Comparison of ENCODE assay signal across 12 cellular contexts in the genomic region with DNA sequence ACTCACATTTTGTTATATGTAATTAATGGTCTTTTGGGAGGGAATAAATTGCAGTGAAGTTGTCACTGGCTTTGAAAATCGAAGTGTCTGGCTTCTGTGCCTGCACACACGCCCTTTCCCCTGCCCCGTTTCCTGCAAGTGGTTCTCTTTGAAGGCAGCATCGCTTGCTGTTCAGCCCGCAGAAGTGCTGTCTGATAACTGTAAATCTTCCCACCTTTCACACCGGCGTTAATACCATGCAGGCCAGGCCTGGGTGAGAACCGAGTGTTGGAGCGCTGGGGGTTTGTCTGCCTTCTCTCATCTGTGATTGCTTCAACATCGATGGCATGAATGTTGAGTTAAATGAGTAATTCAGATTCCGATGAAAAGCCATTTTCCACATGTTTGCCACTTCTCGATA. TPM values are rescaled to one million over a fixed set of nuclear protein-coding genes. Genes with fewer than 3 reads are reported as not detected.
DNase-seq lines count a peak whose midpoint lies in the region; ATAC-seq and TF ChIP-seq lines count a peak whose summit lies in the region.
"Had no signal": no experiment of that assay in that cellular context is flagged by ENCODE, and none has a peak within 500 bp of the region (broad histone marks: within the 10 kb centered on the region; RNA-seq: fewer than 3 reads in every experiment).

No MANE protein-coding gene starts in this region.

- CTCF ChIA-PET in WTC11 (lab: Charles Lee): interaction anchor here (0.6 kb wide), 1 partner anchor 21 kb away, joined by 4 read pairs; no protein-coding TSS in a partner anchor

- H3K27me3 Mint-ChIP-seq in natural killer cell treated with Interleukin-12 subunit alpha and Interleukin-12 subunit beta and Interleukin-15 and Interleukin-18, amount 100 ng/mL, for 72 hours: no peaks in the 10 kb centered on the region
- H3K27me3 Mint-ChIP-seq in natural killer cell (ENCODE audit: low read depth in 2 of 2) (no peaks in the 10 kb centered on the region), WTC11 (ENCODE audit: low read depth) (no peaks in the 10 kb centered on the region)

- DNase-seq in activated T-cell treated with anti-CD3 and anti-CD28 coated beads, Interleukin-2, amount 50 U/mL, for 1 hour: peak; percentile 22
- DNase-seq in activated T-cell treated with anti-CD3 and anti-CD28 coated beads for 4 hours (no peak), natural killer cell (no peak), posterior vena cava (ENCODE audit: low spot score) (peak; percentile 14), WTC11 (ENCODE audit: low spot score) (no peak)
- DNase-seq in natural killer cell treated with Interleukin-12 subunit alpha and Interleukin-12 subunit beta and Interleukin-15 and Interleukin-18, amount 100 ng/mL, for 72 hours (ENCODE audit: low spot score): peak; percentile 55
- DNase-seq in effector CD4-positive, alpha-beta T cell: no peak
- DNase-seq: Caco-2, DMS153, GDM1, NCI-H1105 had no signal

- intact Hi-C loops in natural killer cell (cut with micrococcal nuclease) (no loop called here), posterior vena cava (cut with DNase I) (no loop called here)

- no peaks in the 10 kb centered on the region for H3K36me3 Mint-ChIP-seq in natural killer cell treated with Interleukin-12 subunit alpha and Interleukin-12 subunit beta and Interleukin-15 and Interleukin-18, amount 100 ng/mL, for 72 hours
- H3K36me3 Mint-ChIP-seq in natural killer cell: no peaks in the 10 kb centered on the region
- no peaks in the 10 kb centered on the region for H3K36me3 Mint-ChIP-seq in WTC11

- POLR2A ChIA-PET in WTC11 (lab: Charles Lee): no interaction called here

- H3K27ac Mint-ChIP-seq in natural killer cell treated with Interleukin-12 subunit alpha and Interleukin-12 subunit beta and Interleukin-15 and Interleukin-18, amount 100 ng/mL, for 72 hours: no peak overlapping the region
- H3K27ac Mint-ChIP-seq in natural killer cell: no peak overlapping the region
- no peak overlapping the region for H3K27ac Mint-ChIP-seq in WTC11
- H3K27ac Mint-ChIP-seq: B cell had no signal

- H3K4me1 Mint-ChIP-seq in natural killer cell treated with Interleukin-12 subunit alpha and Interleukin-12 subunit beta and Interleukin-15 and Interleukin-18, amount 100 ng/mL, for 72 hours (ENCODE audit: low read depth in 2 of 2): no peaks in the 10 kb centered on the region
- no peaks in the 10 kb centered on the region for H3K4me1 Mint-ChIP-seq in natural killer cell
- peaks cover 16% of the 10 kb centered on the region for H3K4me1 Mint-ChIP-seq in WTC11
- H3K4me1 Mint-ChIP-seq: B cell had no signal

- no peak overlapping the region for H3K4me3 Mint-ChIP-seq in natural killer cell treated with Interleukin-12 subunit alpha and Interleukin-12 subunit beta and Interleukin-15 and Interleukin-18, amount 100 ng/mL, for 72 hours
- no peak overlapping the region for H3K4me3 Mint-ChIP-seq in natural killer cell
- H3K4me3 Mint-ChIP-seq in WTC11: no peak overlapping the region
- H3K4me3 Mint-ChIP-seq: B cell had no signal

- no peak for ATAC-seq in natural killer cell treated with Interleukin-12 subunit alpha and Interleukin-12 subunit beta and Interleukin-15 and Interleukin-18, amount 100 ng/mL, for 72 hours
- ATAC-seq in natural killer cell: no peak
- no peak for ATAC-seq in WTC11

- TF ChIP-seq CTCF in natural killer cell (IDR thresholded peaks at IDR 0.05) (no peak), WTC11 (IDR thresholded peaks at IDR 0.05) (no peak)

- no peaks in the 10 kb centered on the region for H3K9me3 Mint-ChIP-seq in natural killer cell treated with Interleukin-12 subunit alpha and Interleukin-12 subunit beta and Interleukin-15 and Interleukin-18, amount 100 ng/mL, for 72 hours
- H3K9me3 Mint-ChIP-seq in natural killer cell (no peaks in the 10 kb centered on the region), WTC11 (no peaks in the 10 kb centered on the region)

TF ChIP-seq in WTC11, 78 proteins besides CTCF, POLR2A, EP300 and RAD21:
- TF ChIP-seq, protein P1, sequence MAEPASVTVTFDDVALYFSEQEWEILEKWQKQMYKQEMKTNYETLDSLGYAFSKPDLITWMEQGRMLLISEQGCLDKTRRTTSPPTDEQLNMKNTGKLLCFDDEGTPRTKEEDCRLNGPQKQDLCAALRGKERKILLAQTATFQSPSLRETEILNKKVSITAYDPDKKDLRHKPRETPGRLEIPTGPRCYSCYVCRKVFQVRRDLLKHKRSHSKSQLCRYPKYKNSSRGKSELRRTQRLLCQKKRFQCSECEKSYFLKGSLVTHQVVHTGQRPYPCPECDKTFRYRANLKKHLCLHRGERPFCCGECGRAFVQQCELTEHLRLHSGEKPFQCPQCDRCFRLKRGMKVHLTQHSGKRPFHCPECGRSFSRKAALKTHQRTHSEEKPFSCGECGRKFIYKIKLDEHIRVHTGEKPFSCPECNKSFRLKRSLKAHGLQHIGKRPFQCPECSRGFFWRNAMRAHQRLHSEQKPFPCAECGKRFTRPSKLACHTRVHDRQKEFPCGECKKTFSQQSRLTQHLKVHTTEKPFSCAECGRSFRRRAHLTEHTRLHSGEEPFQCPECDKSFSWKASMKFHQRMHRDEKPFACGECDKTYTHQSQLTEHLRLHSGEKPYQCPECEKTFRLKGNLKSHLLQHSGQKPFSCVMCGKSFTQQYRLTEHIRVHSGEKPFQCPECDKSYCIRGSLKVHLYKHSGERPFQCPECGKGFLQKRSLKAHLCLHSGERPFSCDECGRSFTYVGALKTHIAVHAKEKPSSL (CRISPR knock-in tag; conservative IDR thresholded peaks at IDR 0.05): no peak
- TF ChIP-seq, protein P2, sequence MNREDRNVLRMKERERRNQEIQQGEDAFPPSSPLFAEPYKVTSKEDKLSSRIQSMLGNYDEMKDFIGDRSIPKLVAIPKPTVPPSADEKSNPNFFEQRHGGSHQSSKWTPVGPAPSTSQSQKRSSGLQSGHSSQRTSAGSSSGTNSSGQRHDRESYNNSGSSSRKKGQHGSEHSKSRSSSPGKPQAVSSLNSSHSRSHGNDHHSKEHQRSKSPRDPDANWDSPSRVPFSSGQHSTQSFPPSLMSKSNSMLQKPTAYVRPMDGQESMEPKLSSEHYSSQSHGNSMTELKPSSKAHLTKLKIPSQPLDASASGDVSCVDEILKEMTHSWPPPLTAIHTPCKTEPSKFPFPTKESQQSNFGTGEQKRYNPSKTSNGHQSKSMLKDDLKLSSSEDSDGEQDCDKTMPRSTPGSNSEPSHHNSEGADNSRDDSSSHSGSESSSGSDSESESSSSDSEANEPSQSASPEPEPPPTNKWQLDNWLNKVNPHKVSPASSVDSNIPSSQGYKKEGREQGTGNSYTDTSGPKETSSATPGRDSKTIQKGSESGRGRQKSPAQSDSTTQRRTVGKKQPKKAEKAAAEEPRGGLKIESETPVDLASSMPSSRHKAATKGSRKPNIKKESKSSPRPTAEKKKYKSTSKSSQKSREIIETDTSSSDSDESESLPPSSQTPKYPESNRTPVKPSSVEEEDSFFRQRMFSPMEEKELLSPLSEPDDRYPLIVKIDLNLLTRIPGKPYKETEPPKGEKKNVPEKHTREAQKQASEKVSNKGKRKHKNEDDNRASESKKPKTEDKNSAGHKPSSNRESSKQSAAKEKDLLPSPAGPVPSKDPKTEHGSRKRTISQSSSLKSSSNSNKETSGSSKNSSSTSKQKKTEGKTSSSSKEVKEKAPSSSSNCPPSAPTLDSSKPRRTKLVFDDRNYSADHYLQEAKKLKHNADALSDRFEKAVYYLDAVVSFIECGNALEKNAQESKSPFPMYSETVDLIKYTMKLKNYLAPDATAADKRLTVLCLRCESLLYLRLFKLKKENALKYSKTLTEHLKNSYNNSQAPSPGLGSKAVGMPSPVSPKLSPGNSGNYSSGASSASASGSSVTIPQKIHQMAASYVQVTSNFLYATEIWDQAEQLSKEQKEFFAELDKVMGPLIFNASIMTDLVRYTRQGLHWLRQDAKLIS (CRISPR knock-in tag; IDR thresholded peaks at IDR 0.05; ENCODE audit: borderline replicate concordance): no peak
- TF ChIP-seq, protein P3, sequence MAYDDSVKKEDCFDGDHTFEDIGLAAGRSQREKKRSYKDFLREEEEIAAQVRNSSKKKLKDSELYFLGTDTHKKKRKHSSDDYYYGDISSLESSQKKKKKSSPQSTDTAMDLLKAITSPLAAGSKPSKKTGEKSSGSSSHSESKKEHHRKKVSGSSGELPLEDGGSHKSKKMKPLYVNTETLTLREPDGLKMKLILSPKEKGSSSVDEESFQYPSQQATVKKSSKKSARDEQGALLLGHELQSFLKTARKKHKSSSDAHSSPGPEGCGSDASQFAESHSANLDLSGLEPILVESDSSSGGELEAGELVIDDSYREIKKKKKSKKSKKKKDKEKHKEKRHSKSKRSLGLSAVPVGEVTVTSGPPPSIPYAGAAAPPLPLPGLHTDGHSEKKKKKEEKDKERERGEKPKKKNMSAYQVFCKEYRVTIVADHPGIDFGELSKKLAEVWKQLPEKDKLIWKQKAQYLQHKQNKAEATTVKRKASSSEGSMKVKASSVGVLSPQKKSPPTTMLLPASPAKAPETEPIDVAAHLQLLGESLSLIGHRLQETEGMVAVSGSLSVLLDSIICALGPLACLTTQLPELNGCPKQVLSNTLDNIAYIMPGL (CRISPR knock-in tag; IDR thresholded peaks at IDR 0.05): no peak
- TF ChIP-seq ZNF317 (CRISPR knock-in tag; IDR thresholded peaks at IDR 0.05; ENCODE audit: borderline replicate concordance, low read depth) (no peak), ESRRA (CRISPR knock-in tag; IDR thresholded peaks at IDR 0.05; ENCODE audit: borderline replicate concordance) (no peak), ZNF263 (CRISPR knock-in tag; IDR thresholded peaks at IDR 0.05; ENCODE audit: low read depth) (no peak), FOXJ3 (CRISPR knock-in tag; IDR thresholded peaks at IDR 0.05; ENCODE audit: borderline replicate concordance) (no peak)
- TF ChIP-seq, protein P4, sequence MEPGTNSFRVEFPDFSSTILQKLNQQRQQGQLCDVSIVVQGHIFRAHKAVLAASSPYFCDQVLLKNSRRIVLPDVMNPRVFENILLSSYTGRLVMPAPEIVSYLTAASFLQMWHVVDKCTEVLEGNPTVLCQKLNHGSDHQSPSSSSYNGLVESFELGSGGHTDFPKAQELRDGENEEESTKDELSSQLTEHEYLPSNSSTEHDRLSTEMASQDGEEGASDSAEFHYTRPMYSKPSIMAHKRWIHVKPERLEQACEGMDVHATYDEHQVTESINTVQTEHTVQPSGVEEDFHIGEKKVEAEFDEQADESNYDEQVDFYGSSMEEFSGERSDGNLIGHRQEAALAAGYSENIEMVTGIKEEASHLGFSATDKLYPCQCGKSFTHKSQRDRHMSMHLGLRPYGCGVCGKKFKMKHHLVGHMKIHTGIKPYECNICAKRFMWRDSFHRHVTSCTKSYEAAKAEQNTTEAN (CRISPR knock-in tag; IDR thresholded peaks at IDR 0.05): no peak

RNA-seq across cellular contexts. Expression of a gene that starts 37.9 kb away (rescaled TPM):
- total RNA-seq in natural killer cell treated with Interleukin-12 subunit alpha and Interleukin-12 subunit beta and Interleukin-15 and Interleukin-18, amount 100 ng/mL, for 72 hours: 1,000 to 10,000 TPM in 1 of 2 donors, 100 to 1,000 TPM in 1; 623 to 1,027 TPM
- total RNA-seq in natural killer cell (100 to 1,000 TPM; 797 to 996 (median 940) TPM), posterior vena cava (1,000 to 10,000 TPM; 1,083 to 1,087 TPM), WTC11 (2021) (1,590 to 1,874 TPM (median 1,822 TPM) in 3 replicates)

Comparison
In these comparisons a context has a peak if more than half of its experiments do, and no peak if none do; other contexts are left out.
1. DNase-seq: peak in activated T-cell treated with anti-CD3 and anti-CD28 coated beads, Interleukin-2, amount 50 U/mL, for 1 hour (single experiment), natural killer cell treated with Interleukin-12 subunit alpha and Interleukin-12 subunit beta and Interleukin-15 and Interleukin-18, amount 100 ng/mL, for 72 hours (single experiment) and posterior vena cava (single experiment); none in activated T-cell treated with anti-CD3 and anti-CD28 coated beads for 4 hours (single experiment), natural killer cell (single experiment), WTC11 (single experiment) and effector CD4-positive, alpha-beta T cell (single experiment).